In genomic region chr20:309841-310644, GRCh38 we compare ENCODE assay signal across 1 cellular context.
A peak's percentile ranks its signal among the peaks of the same experiment; 100 is the strongest.
TF ChIP-seq lines count a peak whose summit lies in the region.

No MANE protein-coding gene starts in this region.

TF ChIP-seq in HepG2, 621 proteins besides CTCF, POLR2A, EP300 and RAD21 (continued from another document and continues in another):
- no peak for TF ChIP-seq ZHX2 (IDR thresholded peaks at IDR 0.05; ENCODE audit: low read depth)
- no peak for TF ChIP-seq ZHX2 (CRISPR knock-in tag; IDR thresholded peaks at IDR 0.05; ENCODE audit: borderline replicate concordance)
- TF ChIP-seq PAXIP1 (CRISPR knock-in tag; conservative IDR thresholded peaks at IDR 0.05): peak; percentile 59
- 0 out of 2 replicates have a peak, but pooled peaks have one; percentile 62 for TF ChIP-seq ZNF749 (CRISPR knock-in tag; IDR thresholded peaks at IDR 0.05; ENCODE audit: borderline replicate concordance)
- peak; percentile 51; the same call in 1 of the 2 replicates for TF ChIP-seq HOXA9 (CRISPR knock-in tag; IDR thresholded peaks at IDR 0.05; ENCODE audit: borderline replicate concordance)
- TF ChIP-seq ARID5B (CRISPR knock-in tag; IDR thresholded peaks at IDR 0.05): no peak; the same call in 1 of the 2 replicates
- peak; percentile 48; the same call in 1 of the 2 replicates for TF ChIP-seq AHR (CRISPR knock-in tag; IDR thresholded peaks at IDR 0.05)
- 0 out of 2 replicates have a peak, but pooled peaks have one; percentile 20 for TF ChIP-seq TFDP1 (CRISPR knock-in tag; IDR thresholded peaks at IDR 0.05; ENCODE audit: borderline replicate concordance)
- TF ChIP-seq TARDBP (CRISPR knock-in tag; IDR thresholded peaks at IDR 0.05): peak; percentile 87; the same call in 1 of the 2 replicates
- TF ChIP-seq USF2 (IDR thresholded peaks at IDR 0.05; ENCODE audit: low read depth, low read length): no peak
- TF ChIP-seq USF2 (CRISPR knock-in tag; IDR thresholded peaks at IDR 0.05; ENCODE audit: borderline replicate concordance): peak; percentile 27
- peak; percentile 74; the same call in 1 of the 2 replicates for TF ChIP-seq RELA (CRISPR knock-in tag; IDR thresholded peaks at IDR 0.05)
- 0 out of 2 replicates have a peak, but pooled peaks have one; percentile 74 for TF ChIP-seq ARID2 (CRISPR knock-in tag; IDR thresholded peaks at IDR 0.05; ENCODE audit: borderline replicate concordance)
- 0 out of 2 replicates have a peak, but pooled peaks have one; percentile 94 for TF ChIP-seq ZNF678 (CRISPR knock-in tag; IDR thresholded peaks at IDR 0.05)
- TF ChIP-seq LBX2 (CRISPR knock-in tag; IDR thresholded peaks at IDR 0.05; ENCODE audit: borderline replicate concordance): no peak; the same call in 1 of the 2 replicates
- no peak for TF ChIP-seq FOXA3 (CRISPR knock-in tag; IDR thresholded peaks at IDR 0.05)
- TF ChIP-seq ZNF124 (CRISPR knock-in tag; IDR thresholded peaks at IDR 0.05): 0 out of 2 replicates have a peak, but pooled peaks have one; percentile 27
- peak; percentile 86 for TF ChIP-seq BORCS8-MEF2B (CRISPR knock-in tag; IDR thresholded peaks at IDR 0.05)
- peak; percentile 71 for TF ChIP-seq RFX5 (IDR thresholded peaks at IDR 0.05; ENCODE audit: low read depth, low read length)
- no peak; the same call in 1 of the 2 replicates for TF ChIP-seq ZSCAN9 (CRISPR knock-in tag; IDR thresholded peaks at IDR 0.05; ENCODE audit: borderline replicate concordance)
- TF ChIP-seq RFXAP (CRISPR knock-in tag; IDR thresholded peaks at IDR 0.05; ENCODE audit: borderline replicate concordance): peak; percentile 45; the same call in 1 of the 2 replicates
- TF ChIP-seq, protein P1, sequence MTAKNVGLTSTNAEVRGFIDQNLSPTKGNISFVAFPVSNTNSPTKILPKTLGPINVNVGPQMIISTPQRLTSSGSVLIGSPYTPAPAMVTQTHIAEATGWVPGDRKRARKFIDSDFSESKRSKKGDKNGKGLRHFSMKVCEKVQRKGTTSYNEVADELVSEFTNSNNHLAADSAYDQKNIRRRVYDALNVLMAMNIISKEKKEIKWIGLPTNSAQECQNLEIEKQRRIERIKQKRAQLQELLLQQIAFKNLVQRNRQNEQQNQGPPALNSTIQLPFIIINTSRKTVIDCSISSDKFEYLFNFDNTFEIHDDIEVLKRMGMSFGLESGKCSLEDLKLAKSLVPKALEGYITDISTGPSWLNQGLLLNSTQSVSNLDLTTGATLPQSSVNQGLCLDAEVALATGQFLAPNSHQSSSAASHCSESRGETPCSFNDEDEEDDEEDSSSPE (CRISPR knock-in tag; IDR thresholded peaks at IDR 0.05): no peak
- peak; percentile 74 for TF ChIP-seq ZFY (CRISPR knock-in tag; IDR thresholded peaks at IDR 0.05)
- no peak for TF ChIP-seq ZNF296 (CRISPR knock-in tag; conservative IDR thresholded peaks at IDR 0.05)
- TF ChIP-seq ZNF788 (CRISPR knock-in tag; IDR thresholded peaks at IDR 0.05; ENCODE audit: borderline replicate concordance): peak; percentile 84
- no peak for TF ChIP-seq NFIC (IDR thresholded peaks at IDR 0.05; ENCODE audit: low read length)
- no peak for TF ChIP-seq RAD51 (IDR thresholded peaks at IDR 0.05; ENCODE audit: borderline replicate concordance)
- TF ChIP-seq TCF12 (IDR thresholded peaks at IDR 0.05): no peak
- TF ChIP-seq TCF12 (CRISPR knock-in tag; IDR thresholded peaks at IDR 0.05): peak; percentile 77; the same call in 1 of the 2 replicates
- TF ChIP-seq ZNF564 (CRISPR knock-in tag; IDR thresholded peaks at IDR 0.05): no peak
- peak; percentile 63 for TF ChIP-seq ELF3 (CRISPR knock-in tag; IDR thresholded peaks at IDR 0.05)
- no peak for TF ChIP-seq SETDB1 (CRISPR knock-in tag; IDR thresholded peaks at IDR 0.05; ENCODE audit: borderline replicate concordance)
